Comparison of ENCODE assay signal across 7 cellular contexts in genomic region chr9:129995409-129996160, GRCh38. TPM values are rescaled to one million over a fixed set of nuclear protein-coding genes. Genes with fewer than 3 reads are reported as not detected.
DNase-seq lines count a peak whose midpoint lies in the region; ATAC-seq and TF ChIP-seq lines count a peak whose summit lies in the region.

No MANE protein-coding gene starts in this region.

- intact Hi-C loops in stomach (cut with DNase I; ENCODE audit: low total_unique reads): no loop called here

- H3K27me3 Mint-ChIP-seq in HFFc6 (ENCODE audit: insufficient read depth): no peaks in the 10 kb centered on the region
- H3K27me3 Mint-ChIP-seq in activated CD4-positive, alpha-beta T cell treated with anti-CD3 and anti-CD28 coated beads, Interleukin-2, amount 10 ng/mL, durations not matched to agents 7 days and 5 days: no peaks in the 10 kb centered on the region

- peak overlapping the region; percentile 25 for H3K4me3 Mint-ChIP-seq in HFFc6
- peak overlapping the region; percentile 19 for H3K4me3 Mint-ChIP-seq in activated CD4-positive, alpha-beta T cell treated with anti-CD3 and anti-CD28 coated beads, Interleukin-2, amount 10 ng/mL, durations not matched to agents 7 days and 5 days

- POLR2A ChIA-PET in activated CD4-positive, alpha-beta T cell treated with anti-CD3 and anti-CD28 coated beads, Interleukin-2, amount 10 ng/mL, durations not matched to agents 7 days and 5 days (lab: Charles Lee): interaction anchor here (1.2 kb wide), 1 partner anchor 43 kb away, joined by 3 read pairs; no protein-coding TSS in a partner anchor

- no peak for TF ChIP-seq CTCF in HFFc6 (IDR thresholded peaks at IDR 0.05)
- TF ChIP-seq CTCF in fibroblast of villous mesenchyme (IDR thresholded peaks at IDR 0.05; ENCODE audit: insufficient read depth, low read depth, low read length): no peak
- no peak for TF ChIP-seq CTCF in stomach (IDR thresholded peaks at IDR 0.05)

- no peak for ATAC-seq in GM18519 (IDR thresholded peaks at IDR 0.05; ENCODE audit: low FRiP score, unreplicated experiment)
- ATAC-seq in HG03175 (IDR thresholded peaks at IDR 0.05; ENCODE audit: unreplicated experiment): no peak

- 26 to 51% (median 43%) methylated on average over 5 of the region's 5 CpGs for WGBS in stomach, 5 donors

- peaks cover 13 to 70% (median 50%) of the 10 kb centered on the region in 4 donors for H3K4me1 ChIP-seq in stomach

- H3K9me3 Mint-ChIP-seq in HFFc6: no peaks in the 10 kb centered on the region
- no peaks in the 10 kb centered on the region for H3K9me3 Mint-ChIP-seq in activated CD4-positive, alpha-beta T cell treated with anti-CD3 and anti-CD28 coated beads, Interleukin-2, amount 10 ng/mL, durations not matched to agents 7 days and 5 days

- peak; percentile 25 for DNase-seq in HFFc6
- DNase-seq in activated CD4-positive, alpha-beta T cell treated with anti-CD3 and anti-CD28 coated beads, Interleukin-2, amount 10 ng/mL, durations not matched to agents 7 days and 5 days: peak; percentile 28
- DNase-seq in fibroblast of villous mesenchyme (ENCODE audit: low read depth): peak; percentile 55
- no peak for DNase-seq in stomach
- DNase-seq in NCI-H2029 (lab: John Stamatoyannopoulos, UW): no peak

- peaks cover 15% of the 10 kb centered on the region for H3K36me3 Mint-ChIP-seq in HFFc6 (ENCODE audit: low read depth)
- H3K36me3 Mint-ChIP-seq in activated CD4-positive, alpha-beta T cell treated with anti-CD3 and anti-CD28 coated beads, Interleukin-2, amount 10 ng/mL, durations not matched to agents 7 days and 5 days (ENCODE audit: low read depth): peaks cover 49% of the 10 kb centered on the region

- peaks cover 59% of the 10 kb centered on the region for H3K4me1 Mint-ChIP-seq in HFFc6 (ENCODE audit: low read depth)
- H3K4me1 Mint-ChIP-seq in activated CD4-positive, alpha-beta T cell treated with anti-CD3 and anti-CD28 coated beads, Interleukin-2, amount 10 ng/mL, durations not matched to agents 7 days and 5 days: peaks cover 81% of the 10 kb centered on the region

- CTCF ChIA-PET in activated CD4-positive, alpha-beta T cell treated with anti-CD3 and anti-CD28 coated beads, Interleukin-2, amount 10 ng/mL, durations not matched to agents 7 days and 5 days (lab: Charles Lee): interaction anchor here (0.7 to 1.7 kb wide), 8 partner anchors 8 to 107 kb away, joined by 3 to 5 read pairs (median 3); no protein-coding TSS in a partner anchor

- H3K27me3 ChIP-seq in stomach: no peaks in the 10 kb centered on the region

- H3K36me3 ChIP-seq in stomach: peaks cover 0 to 12% (median 3%) of the 10 kb centered on the region in 4 donors

- no peak for TF ChIP-seq POLR2A in stomach (IDR thresholded peaks at IDR 0.05)

- TF ChIP-seq EP300 in stomach (IDR thresholded peaks at IDR 0.05): no peak

- H3K27ac ChIP-seq in stomach: peak overlapping the region in 4 of 5 donors; percentile 68 to 85 (median 84)

- H3K27ac Mint-ChIP-seq in HFFc6: peak overlapping the region; percentile 71
- H3K27ac Mint-ChIP-seq in activated CD4-positive, alpha-beta T cell treated with anti-CD3 and anti-CD28 coated beads, Interleukin-2, amount 10 ng/mL, durations not matched to agents 7 days and 5 days: peak overlapping the region; percentile 79

- H3K9me3 ChIP-seq in stomach: no peaks in the 10 kb centered on the region

- H3K4me3 ChIP-seq in fibroblast of villous mesenchyme (ENCODE audit: low read depth, low read length) (no peak overlapping the region), stomach (no peak overlapping the region)

RNA-seq across cellular contexts. Expression of gene FNBP1, which starts 47.4 kb away (rescaled TPM):
- 10 to 100 TPM; 34.7 to 40.6 (median 35.5) TPM for total RNA-seq in HFFc6 (2021; fragmentation: NEBNext Ultra II Directional; extraction: Animal tissue kit (Norgen Biotek cat#: 25700))
- 100 to 1,000 TPM; 206 to 247 TPM for total RNA-seq in activated CD4-positive, alpha-beta T cell treated with anti-CD3 and anti-CD28 coated beads, Interleukin-2, amount 10 ng/mL, durations not matched to agents 7 days and 5 days
- total RNA-seq in fibroblast of villous mesenchyme: 41.9 and 45.1 TPM in 2 replicates
- total RNA-seq in stomach: 100 to 1,000 TPM in 1 of 5 donors, 10 to 100 TPM in 4; 52.7 to 129 (median 69.6) TPM
- 10 to 100 TPM in 2 of 3 donors, 1 to 10 TPM in 1; 9.0 to 19.7 (median 10.4) TPM for polyA plus RNA-seq in stomach

RNA-seq across cellular contexts. Expression of gene GPR107, which starts 58.1 kb away (rescaled TPM):
- total RNA-seq in HFFc6 (2021; fragmentation: NEBNext Ultra II Directional; extraction: Animal tissue kit (Norgen Biotek cat#: 25700)): 10 to 100 TPM; 44.9 to 51.2 (median 48.5) TPM
- 10 to 100 TPM; 21.7 to 22.1 TPM for total RNA-seq in activated CD4-positive, alpha-beta T cell treated with anti-CD3 and anti-CD28 coated beads, Interleukin-2, amount 10 ng/mL, durations not matched to agents 7 days and 5 days
- total RNA-seq in fibroblast of villous mesenchyme (27.4 and 38.0 TPM in 2 replicates), stomach (10 to 100 TPM in 4 of 5 donors, 1 to 10 TPM in 1; 5.3 to 37.8 (median 21.4) TPM)
- 1 to 10 TPM; 3.4 to 7.9 (median 6.4) TPM for polyA plus RNA-seq in stomach

Comparison
In these comparisons a context has a peak if more than half of its experiments do, and no peak if none do; other contexts are left out.
1. DNase-seq: peak in HFFc6 (single experiment), activated CD4-positive, alpha-beta T cell treated with anti-CD3 and anti-CD28 coated beads, Interleukin-2, amount 10 ng/mL, durations not matched to agents 7 days and 5 days (single experiment) and fibroblast of villous mesenchyme (single experiment); none in stomach (single experiment) and NCI-H2029 (single experiment).